In the genomic region with DNA sequence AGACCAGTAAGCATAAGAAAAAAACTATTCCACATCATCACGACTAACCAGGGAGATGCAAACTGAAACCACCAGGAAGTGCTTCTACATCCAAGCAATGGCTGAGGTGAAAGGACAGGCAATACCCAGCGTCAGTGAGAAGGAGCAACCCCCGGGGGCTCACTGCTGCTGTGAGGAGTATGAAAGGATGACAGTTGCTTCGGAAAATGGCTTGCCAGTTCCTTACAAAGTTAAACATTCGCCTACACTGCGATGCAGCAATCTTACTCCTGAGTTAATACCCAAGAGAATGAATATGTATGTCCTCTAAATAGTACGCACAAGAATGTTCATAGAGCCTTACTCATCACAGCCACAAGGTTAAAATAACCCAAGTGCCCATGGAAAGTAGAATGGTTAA, we compare ENCODE assay signal across 23 cellular contexts. TPM values are rescaled to one million over a fixed set of nuclear protein-coding genes. Genes with fewer than 3 reads are reported as not detected.
DNase-seq lines count a peak whose midpoint lies in the region; ATAC-seq and TF ChIP-seq lines count a peak whose summit lies in the region.
"Had no signal": no experiment of that assay in that cellular context is flagged by ENCODE, and none has a peak within 500 bp of the region (broad histone marks: within the 10 kb centered on the region; RNA-seq: fewer than 3 reads in every experiment).

No MANE protein-coding gene starts in this region.

- no peak overlapping the region for H2BK20ac ChIP-seq in H9 (ENCODE audit: low read depth, low read length, poor library complexity, severe bottlenecking)

- H3K4me3 ChIP-seq in astrocyte of the spinal cord (ENCODE audit: low read depth, low read length) (no peak overlapping the region), foreskin fibroblast (ENCODE audit: low read depth in 1 of 2, low read length in 2 of 2) (no peak overlapping the region)
- H3K4me3 ChIP-seq: cardiac muscle cell, K562, pancreas, suprapubic skin had no signal

- intact Hi-C loops in activated CD4-positive, alpha-beta memory T cell treated with anti-CD3 and anti-CD28 coated beads for 36 hours (cut with micrococcal nuclease) = no loop called here

- no peaks in the 10 kb centered on the region for H3K27me3 ChIP-seq in H9 (ENCODE audit: insufficient read depth, low read length)
- H3K27me3 ChIP-seq: cardiac muscle cell, pancreas, suprapubic skin had no signal

- H3K18ac ChIP-seq in H9 (ENCODE audit: insufficient read length, low read depth, low read length) = no peak overlapping the region

- H3K79me1 ChIP-seq in H9 (ENCODE audit: insufficient read depth, low read depth, low read length, poor library complexity, severe bottlenecking) = no peaks in the 10 kb centered on the region

- ATAC-seq in HG03159 (IDR thresholded peaks at IDR 0.05; ENCODE audit: unreplicated experiment) = no peak
- ATAC-seq: activated naive CD8-positive, alpha-beta T cell treated with anti-CD3 and anti-CD28 coated beads, Interleukin-2, amount 50 U/mL, for 24 hours; K562; pancreas had no signal

- H3K4me3 Mint-ChIP-seq in neural crest cell = peak overlapping the region; percentile 3
- no peak overlapping the region for H3K4me3 Mint-ChIP-seq in activated CD4-positive, alpha-beta memory T cell treated with anti-CD3 and anti-CD28 coated beads for 36 hours
- no peak overlapping the region for H3K4me3 Mint-ChIP-seq in activated naive CD4-positive, alpha-beta T cell treated with anti-CD3 and anti-CD28 coated beads, Interleukin-2, amount 10 ng/mL, durations not matched to agents 7 days and 5 days
- no peak overlapping the region for H3K4me3 Mint-ChIP-seq in H9
- H3K4me3 Mint-ChIP-seq: activated naive CD8-positive, alpha-beta T cell treated with anti-CD3 and anti-CD28 coated beads, Interleukin-2, amount 50 U/mL, for 24 hours; dendritic cell treated with granulocyte-macrophage colony-stimulating factor and Interleukin-4, amounts not matched to agents 40 ng/mL and 50 ng/mL, for 4 days; T-helper 2 cell treated with Interferon-gamma antibody and Interleukin-4, amounts not matched to agents 5 μg/mL and 100 μg/mL, for 36 hours had no signal

- peak; percentile 21 for DNase-seq in Caki2 (ENCODE audit: low read depth)
- DNase-seq in astrocyte of the spinal cord (ENCODE audit: low read depth, low spot score) = peak; percentile 49
- peak; percentile 36 to 55 for DNase-seq in foreskin fibroblast
- DNase-seq in neural crest cell (ENCODE audit: low read depth, low spot score) = no peak
- no peak for DNase-seq in activated CD4-positive, alpha-beta memory T cell treated with anti-CD3 and anti-CD28 coated beads for 36 hours
- DNase-seq in activated naive CD4-positive, alpha-beta T cell treated with anti-CD3 and anti-CD28 coated beads, Interleukin-2, amount 10 ng/mL, durations not matched to agents 7 days and 5 days = no peak
- no peak for DNase-seq in H9
- DNase-seq: activated CD4-positive, alpha-beta T cell treated with anti-CD3 and anti-CD28 coated beads, Interleukin-2, amount 50 U/mL, for 48 hours; activated effector memory CD4-positive, alpha-beta T cell treated with anti-CD3 and anti-CD28 coated beads, Interleukin-2, amount 50 U/mL, for 16 hours; activated naive CD8-positive, alpha-beta T cell treated with anti-CD3 and anti-CD28 coated beads, Interleukin-2, amount 50 U/mL, for 24 hours; C1 segment of cervical spinal cord; hypothalamus; islet precursor cell; mammary epithelial cell; NCI-H146; NCI-H524; pancreas had no signal

- CTCF ChIA-PET in activated CD4-positive, alpha-beta memory T cell treated with anti-CD3 and anti-CD28 coated beads for 36 hours (lab: Charles Lee) = no interaction called here
- CTCF ChIA-PET in activated naive CD4-positive, alpha-beta T cell treated with anti-CD3 and anti-CD28 coated beads, Interleukin-2, amount 10 ng/mL, durations not matched to agents 7 days and 5 days (lab: Charles Lee) = no interaction called here

- no peak overlapping the region for H2AFZ ChIP-seq in H9 (ENCODE audit: low read length)

- H2BK12ac ChIP-seq in H9 (ENCODE audit: insufficient read length, low read depth, low read length) = no peak overlapping the region

- no peak overlapping the region for H3T11ph ChIP-seq in H9 (ENCODE audit: low read length)

- H4K8ac ChIP-seq in H9 (replicated peaks; ENCODE audit: insufficient read length, low read depth, low read length) = no peak overlapping the region

- H3K27ac Mint-ChIP-seq in neural crest cell (ENCODE audit: unreplicated experiment) = no peak overlapping the region
- no peak overlapping the region for H3K27ac Mint-ChIP-seq in activated CD4-positive, alpha-beta memory T cell treated with anti-CD3 and anti-CD28 coated beads for 36 hours
- H3K27ac Mint-ChIP-seq in activated naive CD4-positive, alpha-beta T cell treated with anti-CD3 and anti-CD28 coated beads, Interleukin-2, amount 10 ng/mL, durations not matched to agents 7 days and 5 days = no peak overlapping the region
- no peak overlapping the region for H3K27ac Mint-ChIP-seq in H9
- H3K27ac Mint-ChIP-seq: activated naive CD8-positive, alpha-beta T cell treated with anti-CD3 and anti-CD28 coated beads, Interleukin-2, amount 50 U/mL, for 24 hours; T-helper 2 cell treated with Interferon-gamma antibody and Interleukin-4, amounts not matched to agents 5 μg/mL and 100 μg/mL, for 36 hours had no signal

- H3K4me1 ChIP-seq in H9 (ENCODE audit: insufficient read depth, low read length) = no peaks in the 10 kb centered on the region
- H3K4me1 ChIP-seq: pancreas had no signal

- H3K9me3 Mint-ChIP-seq in neural crest cell (peaks cover 3% of the 10 kb centered on the region), H9 (peaks cover 7 to 10% of the 10 kb centered on the region in 2 experiments)
- H3K9me3 Mint-ChIP-seq in activated CD4-positive, alpha-beta memory T cell treated with anti-CD3 and anti-CD28 coated beads for 36 hours = peaks cover 8% of the 10 kb centered on the region
- H3K9me3 Mint-ChIP-seq in activated naive CD4-positive, alpha-beta T cell treated with anti-CD3 and anti-CD28 coated beads, Interleukin-2, amount 10 ng/mL, durations not matched to agents 7 days and 5 days = peaks cover 1% of the 10 kb centered on the region

- H3K23ac ChIP-seq in H9 (ENCODE audit: insufficient read length, low read depth, low read length) = no peak overlapping the region

- H3K14ac ChIP-seq in H9 (ENCODE audit: insufficient read depth, low read length) = no peak overlapping the region

- H2AK5ac ChIP-seq in H9 (ENCODE audit: insufficient read length, low read length) = no peak overlapping the region

- no peaks in the 10 kb centered on the region for H3K23me2 ChIP-seq in H9 (ENCODE audit: insufficient read length, low read depth, low read length, poor library complexity, severe bottlenecking)

- peaks cover 27% of the 10 kb centered on the region for H3K4me1 Mint-ChIP-seq in neural crest cell
- H3K4me1 Mint-ChIP-seq in activated CD4-positive, alpha-beta memory T cell treated with anti-CD3 and anti-CD28 coated beads for 36 hours (ENCODE audit: low read depth) = no peaks in the 10 kb centered on the region
- H3K4me1 Mint-ChIP-seq in activated naive CD4-positive, alpha-beta T cell treated with anti-CD3 and anti-CD28 coated beads, Interleukin-2, amount 10 ng/mL, durations not matched to agents 7 days and 5 days = no peaks in the 10 kb centered on the region
- H3K4me1 Mint-ChIP-seq in H9 = peaks cover 22 to 23% of the 10 kb centered on the region in 2 experiments

- in situ Hi-C loops in Caki2 (cut with HindIII; ENCODE audit: low pct_unique_long_range_greater_than_20kb, low sequenced_read_pairs) (no loop called here), astrocyte of the spinal cord (cut with HindIII; ENCODE audit: low sequenced_read_pairs) (no loop called here)

- H3K9me3 ChIP-seq in H9 (ENCODE audit: control insufficient read depth, low read depth, low read length) = no peaks in the 10 kb centered on the region
- H3K9me3 ChIP-seq: pancreas had no signal

- H2BK15ac ChIP-seq in H9 (ENCODE audit: low read depth, low read length) = no peak overlapping the region

- no peaks in the 10 kb centered on the region for H4K20me1 ChIP-seq in H9 (ENCODE audit: control insufficient read depth, insufficient read depth, insufficient read length)

- POLR2A ChIA-PET in activated CD4-positive, alpha-beta memory T cell treated with anti-CD3 and anti-CD28 coated beads for 36 hours (lab: Charles Lee) = no interaction called here

- no peaks in the 10 kb centered on the region for H3K79me2 ChIP-seq in H9 (ENCODE audit: insufficient read depth, low read length)

- H3K4ac ChIP-seq in H9 (ENCODE audit: low read depth, low read length) = no peak overlapping the region

- H3K4me2 ChIP-seq in H9 (ENCODE audit: insufficient read depth, insufficient read length, low read length) = no peak overlapping the region

- no CpG with 5 or more reads among the region's 7 CpGs for WGBS in H9 (ENCODE audit: extremely low coverage, insufficient read length, low lambda C conversion rate)

- no peak overlapping the region for H2BK120ac ChIP-seq in H9 (ENCODE audit: low read depth, low read length, poor library complexity, severe bottlenecking)

- H4K5ac ChIP-seq in H9 (ENCODE audit: insufficient read length, low read depth, low read length) = no peak overlapping the region

- no peak overlapping the region for H3K27ac ChIP-seq in H9 (ENCODE audit: insufficient read length, low read depth, low read length)
- H3K27ac ChIP-seq: cardiac muscle cell, pancreas, suprapubic skin had no signal

- H3K27me3 Mint-ChIP-seq in neural crest cell (ENCODE audit: low read depth) (no peaks in the 10 kb centered on the region), H9 (ENCODE audit: low read depth) (peaks cover 4% of the 10 kb centered on the region)
- H3K27me3 Mint-ChIP-seq in activated CD4-positive, alpha-beta memory T cell treated with anti-CD3 and anti-CD28 coated beads for 36 hours = peaks cover 3% of the 10 kb centered on the region
- peaks cover 26% of the 10 kb centered on the region for H3K27me3 Mint-ChIP-seq in activated naive CD4-positive, alpha-beta T cell treated with anti-CD3 and anti-CD28 coated beads, Interleukin-2, amount 10 ng/mL, durations not matched to agents 7 days and 5 days

- H3K56ac ChIP-seq in H9 (ENCODE audit: insufficient read length, low read depth, low read length) = no peak overlapping the region

- no peak overlapping the region for H3K9ac ChIP-seq in H9 (ENCODE audit: extremely low read depth, insufficient read length, low read length)

- H3K36me3 Mint-ChIP-seq in neural crest cell (ENCODE audit: low read depth) (peaks cover 3% of the 10 kb centered on the region), H9 (ENCODE audit: insufficient read depth in 1 of 3, low read depth in 3 of 3) (peaks cover 1 to 6% (median 2%) of the 10 kb centered on the region in 3 experiments; a peak in 5 of 7 replicates)
- peaks cover under 1% of the 10 kb centered on the region for H3K36me3 Mint-ChIP-seq in activated CD4-positive, alpha-beta memory T cell treated with anti-CD3 and anti-CD28 coated beads for 36 hours
- H3K36me3 Mint-ChIP-seq in activated naive CD4-positive, alpha-beta T cell treated with anti-CD3 and anti-CD28 coated beads, Interleukin-2, amount 10 ng/mL, durations not matched to agents 7 days and 5 days = no peaks in the 10 kb centered on the region

- no peak for TF ChIP-seq CTCF in astrocyte of the spinal cord (IDR thresholded peaks at IDR 0.05; ENCODE audit: low read depth, low read length)
- TF ChIP-seq CTCF in foreskin fibroblast (IDR thresholded peaks at IDR 0.05; ENCODE audit: low read depth, low read length) = no peak
- TF ChIP-seq CTCF in neural crest cell (conservative IDR thresholded peaks at IDR 0.05) = no peak
- TF ChIP-seq CTCF in H9 (conservative IDR thresholded peaks at IDR 0.05) = no peak

- H2BK5ac ChIP-seq in H9 (ENCODE audit: insufficient read length, low read length) = no peak overlapping the region

- no peak overlapping the region for H4K91ac ChIP-seq in H9 (ENCODE audit: insufficient read length, low read depth, low read length)

RNA-seq across cellular contexts. Expression of gene PLXNA1, which starts 13.3 kb away (rescaled TPM):
- total RNA-seq in Caki2 (2014; rRNA removed; shearing (Covaris generic); ENCODE audit: low replicate concordance) = 8.7 and 12.1 TPM in 2 replicates
- 90.4 and 94.0 TPM in 2 replicates for total RNA-seq in neural crest cell
- total RNA-seq in activated CD4-positive, alpha-beta memory T cell treated with anti-CD3 and anti-CD28 coated beads for 36 hours = 1 to 10 TPM; 8.8 to 9.3 TPM
- 39.6 and 42.1 TPM in 2 replicates for total RNA-seq in H9 (2021)

Comparison
In these comparisons a context has a peak if more than half of its experiments do, and no peak if none do; other contexts are left out.
1. DNase-seq: peak in Caki2 (single experiment), astrocyte of the spinal cord (single experiment) and foreskin fibroblast (2 of 2); none in neural crest cell (single experiment), activated CD4-positive, alpha-beta memory T cell treated with anti-CD3 and anti-CD28 coated beads for 36 hours (single experiment), activated naive CD4-positive, alpha-beta T cell treated with anti-CD3 and anti-CD28 coated beads, Interleukin-2, amount 10 ng/mL, durations not matched to agents 7 days and 5 days (single experiment) and H9 (single experiment).